Comparison of ENCODE assay signal across 18 cellular contexts in genomic region chr9:16796304-16796825, GRCh38.
DNase-seq lines count a peak whose midpoint lies in the region; ATAC-seq, FAIRE-seq and TF ChIP-seq lines count a peak whose summit lies in the region.
"Had no signal": no experiment of that assay in that cellular context is flagged by ENCODE, and none has a peak within 500 bp of the region (broad histone marks: within the 10 kb centered on the region; RNA-seq: fewer than 3 reads in every experiment).

No MANE protein-coding gene starts in this region.

- DNase-seq in left ventricle myocardium inferior (no peak), heart left ventricle (no peak), H1 (ENCODE audit: low read depth in 1 of 2, low spot score in 2 of 2) (no peak), activated T-cell treated with anti-CD3 and anti-CD28 coated beads for 4 hours (no peak)
- no peak for DNase-seq in activated CD4-positive, alpha-beta T cell treated with anti-CD3 and anti-CD28 coated beads for 36 hours
- DNase-seq: AML-193; CD4-positive, alpha-beta T cell; DMS79 treated with DMSO at 0.1 percent for 48 hours; GF-D8; H7; KG1 had no signal

- H3K4me1 ChIP-seq in left ventricle myocardium inferior (no peaks in the 10 kb centered on the region), heart left ventricle (peaks cover 0 to 16% (median 2%) of the 10 kb centered on the region in 12 donors), HEK293 (ENCODE audit: control insufficient read depth, insufficient read depth, low read length) (peaks cover 15% of the 10 kb centered on the region; the same call in 1 of the 2 replicates), H1 (replicated peaks in 1 of 4; ENCODE audit: control insufficient read depth in 3 of 4, insufficient read depth in 4 of 4, low read length in 3 of 4) (peaks cover 1 to 28% (median 5%) of the 10 kb centered on the region in 4 experiments; a peak in 6 of 7 replicates), skeletal muscle tissue (ENCODE audit: control insufficient read depth in 3 of 3, insufficient read depth in 3 of 3, low read length in 3 of 3) (peaks cover 0 to 4% (median 0%) of the 10 kb centered on the region in 3 donors)
- H3K4me1 ChIP-seq: A549 had no signal

- H2AFZ ChIP-seq in H1 (ENCODE audit: low read length), result no peak overlapping the region

- no peak overlapping the region for H2AK5ac ChIP-seq in H1 (ENCODE audit: low read depth, low read length)

- H4K91ac ChIP-seq in H1 (replicated peaks; ENCODE audit: insufficient read length, low read length), result no peak overlapping the region

- H3K4me3 Mint-ChIP-seq in activated CD4-positive, alpha-beta T cell treated with anti-CD3 and anti-CD28 coated beads for 36 hours, result no peak overlapping the region
- H3K4me3 Mint-ChIP-seq: CD4-positive, alpha-beta T cell had no signal

- no peaks in the 10 kb centered on the region for H3K36me3 ChIP-seq in left ventricle myocardium inferior
- H3K36me3 ChIP-seq in heart left ventricle, result no peaks in the 10 kb centered on the region
- no peaks in the 10 kb centered on the region for H3K36me3 ChIP-seq in HEK293 (ENCODE audit: control insufficient read depth in 2 of 2, insufficient read depth in 1 of 2, low read length in 2 of 2)
- no peaks in the 10 kb centered on the region for H3K36me3 ChIP-seq in H1 (ENCODE audit: control insufficient read depth in 2 of 4, insufficient read depth in 4 of 4, low read length in 3 of 4)
- H3K36me3 ChIP-seq in skeletal muscle tissue (ENCODE audit: control insufficient read depth in 3 of 3, insufficient read depth in 3 of 3, low read length in 3 of 3), result no peaks in the 10 kb centered on the region

- POLR2A ChIA-PET in HEK293 (lab: Yijun Ruan, JAX), result interaction anchor here (0.7 kb wide), 1 partner anchor 81 kb away, joined by 4 read pairs; no protein-coding TSS in a partner anchor
- POLR2A ChIA-PET in H1 (lab: Charles Lee; ENCODE audit: partially characterized antibody), result interaction anchor here (0.6 to 3.4 kb wide), 4 partner anchors 9 to 88 kb away, joined by 3 to 16 read pairs (median 4); no protein-coding TSS in a partner anchor
- POLR2A ChIA-PET in activated CD4-positive, alpha-beta T cell treated with anti-CD3 and anti-CD28 coated beads for 36 hours (lab: Charles Lee), result no interaction called here

- H4K20me1 ChIP-seq in H1 (replicated peaks in 1 of 2; ENCODE audit: control insufficient read depth in 1 of 2, insufficient read depth in 2 of 2, low read length in 2 of 2), result no peaks in the 10 kb centered on the region

- no peak for ATAC-seq in heart left ventricle
- ATAC-seq in GM18907 (IDR thresholded peaks at IDR 0.05; ENCODE audit: unreplicated experiment), result no peak
- ATAC-seq in activated CD4-positive, alpha-beta T cell treated with anti-CD3 and anti-CD28 coated beads for 36 hours, result no peak
- ATAC-seq: A549 had no signal

- H4K8ac ChIP-seq in H1 (ENCODE audit: extremely low read depth, insufficient read depth, low read length), result no peak overlapping the region

- H3K4ac ChIP-seq in H1 (replicated peaks; ENCODE audit: insufficient read length, low read depth, low read length), result no peak overlapping the region

- H3K23me2 ChIP-seq in H1 (ENCODE audit: low read depth, low read length), result no peaks in the 10 kb centered on the region

- TF ChIP-seq CTCF in left ventricle myocardium inferior (IDR thresholded peaks at IDR 0.05; ENCODE audit: borderline replicate concordance), result no peak
- no peak for TF ChIP-seq CTCF in heart left ventricle (IDR thresholded peaks at IDR 0.05)
- no peak for TF ChIP-seq CTCF in HEK293 (tag by site-specific recombination; IDR thresholded peaks at IDR 0.05)
- no peak for TF ChIP-seq CTCF in H1 (IDR thresholded peaks at IDR 0.05; ENCODE audit: control extremely low read depth in 1 of 3, insufficient read depth in 1 of 3, low read depth in 1 of 3, low read length in 3 of 3)

- H2BK20ac ChIP-seq in H1 (ENCODE audit: low read length), result no peak overlapping the region

- no peak overlapping the region for H3K56ac ChIP-seq in H1 (replicated peaks; ENCODE audit: insufficient read length, low read depth, low read length)

- H3K9me3 ChIP-seq in left ventricle myocardium inferior (replicated peaks) (no peaks in the 10 kb centered on the region), heart left ventricle (no peaks in the 10 kb centered on the region), HEK293 (ENCODE audit: control insufficient read depth, insufficient read depth, low read depth, low read length) (no peaks in the 10 kb centered on the region), H1 (ENCODE audit: insufficient read depth in 2 of 2, low read depth in 1 of 2, low read length in 1 of 2) (no peaks in the 10 kb centered on the region), skeletal muscle tissue (ENCODE audit: control insufficient read depth in 3 of 3, low read length in 3 of 3) (no peaks in the 10 kb centered on the region)
- H3K9me3 ChIP-seq: A549 had no signal

- H2BK120ac ChIP-seq in H1 (replicated peaks; ENCODE audit: low read depth, low read length), result no peak overlapping the region

- no peak overlapping the region for H2BK5ac ChIP-seq in H1 (ENCODE audit: low read depth, low read length)

- TF ChIP-seq EP300 in H1 (IDR thresholded peaks at IDR 0.05; ENCODE audit: borderline replicate concordance in 1 of 2, low read depth in 2 of 2, low read length in 2 of 2), result no peak

- 73 to 76% (median 74%) methylated on average over 5 of the region's 5 CpGs for WGBS in heart left ventricle, 4 donors
- WGBS in H1 (ENCODE audit: extremely low coverage in 1 of 2, insufficient coverage in 1 of 2, insufficient read length in 1 of 2, insufficient replicate concordance in 2 of 2, low coverage in 1 of 2, low lambda C conversion rate in 2 of 2, missing lambda C conversion rate in 1 of 2), 2 experiments, result 61% methylated on average over 4 of the region's 5 CpGs; no CpG with 5 or more reads in 1 of the 2 experiments

- no peaks in the 10 kb centered on the region for H3K79me1 ChIP-seq in H1 (ENCODE audit: low read depth, low read length)

- H3K27ac ChIP-seq in left ventricle myocardium inferior (replicated peaks), result peak overlapping the region; percentile 65
- peak overlapping the region in 1 of 12 donors; percentile 47 for H3K27ac ChIP-seq in heart left ventricle
- no peak overlapping the region for H3K27ac ChIP-seq in HEK293 (ENCODE audit: extremely low read depth, low read depth, low read length)
- no peak overlapping the region for H3K27ac ChIP-seq in H1 (ENCODE audit: low read depth, low read length)
- H3K27ac ChIP-seq in skeletal muscle tissue (ENCODE audit: low read depth, low read length), result peak overlapping the region; percentile 60
- H3K27ac ChIP-seq: 22Rv1, A549, C4-2B had no signal

- H3K9ac ChIP-seq in H1 (replicated peaks in 1 of 4; ENCODE audit: extremely low read depth in 1 of 4, low read depth in 3 of 4, low read length in 3 of 4), result no peak overlapping the region
- no peak overlapping the region for H3K9ac ChIP-seq in skeletal muscle tissue (ENCODE audit: low read depth in 1 of 3, low read length in 3 of 3)

- H3K27me3 Mint-ChIP-seq in activated CD4-positive, alpha-beta T cell treated with anti-CD3 and anti-CD28 coated beads for 36 hours, result no peaks in the 10 kb centered on the region
- H3K27me3 Mint-ChIP-seq: CD4-positive, alpha-beta T cell had no signal

- H3K23ac ChIP-seq in H1 (ENCODE audit: insufficient read length), result no peak overlapping the region

- TF ChIP-seq POLR2A in heart left ventricle (IDR thresholded peaks at IDR 0.05) (no peak), H1 (IDR thresholded peaks at IDR 0.05; ENCODE audit: control extremely low read depth in 1 of 2, low read depth in 2 of 2, low read length in 2 of 2) (no peak)

- H3K79me2 ChIP-seq in H1 (ENCODE audit: control insufficient read depth in 1 of 2, insufficient read depth in 2 of 2, low read length in 2 of 2), result peaks cover 0 to 92% of the 10 kb centered on the region in 2 experiments; a peak in 3 of 4 replicates

- no peaks in the 10 kb centered on the region for H3K36me3 Mint-ChIP-seq in activated CD4-positive, alpha-beta T cell treated with anti-CD3 and anti-CD28 coated beads for 36 hours (ENCODE audit: low read depth)

- TF ChIP-seq RAD21 in H1 (IDR thresholded peaks at IDR 0.05 in 1 of 2, conservative IDR thresholded peaks at IDR 0.05 in 1 of 2; ENCODE audit: low read depth in 2 of 2, low read length in 2 of 2), result no peak

- intact Hi-C loops in left ventricle myocardium inferior (cut with micrococcal nuclease) (no loop called here), heart left ventricle (cut with DNase I) (loop anchor here in 2 of 10 donors (10.0 kb wide), 2 partner anchors 58 to 382 kb away; no protein-coding TSS in a partner anchor)
- intact Hi-C loops in activated CD4-positive, alpha-beta T cell treated with anti-CD3 and anti-CD28 coated beads for 36 hours (cut with DNase I, micrococcal nuclease), result no loop called here

- no peak overlapping the region for H2BK15ac ChIP-seq in H1 (ENCODE audit: low read length)

- no peaks in the 10 kb centered on the region for H3K27me3 ChIP-seq in left ventricle myocardium inferior (ENCODE audit: low read depth)
- no peaks in the 10 kb centered on the region for H3K27me3 ChIP-seq in heart left ventricle
- no peaks in the 10 kb centered on the region for H3K27me3 ChIP-seq in H1 (replicated peaks in 1 of 4; ENCODE audit: control insufficient read depth in 3 of 4, extremely low read depth in 1 of 4, insufficient read depth in 3 of 4, low read length in 3 of 4)
- no peaks in the 10 kb centered on the region for H3K27me3 ChIP-seq in skeletal muscle tissue (ENCODE audit: control insufficient read depth in 3 of 3, insufficient read depth in 3 of 3, low read length in 3 of 3)

- no peak overlapping the region for H3K18ac ChIP-seq in H1 (ENCODE audit: extremely low read depth, low read length)

- H3K4me1 Mint-ChIP-seq in activated CD4-positive, alpha-beta T cell treated with anti-CD3 and anti-CD28 coated beads for 36 hours, result no peaks in the 10 kb centered on the region

- H2BK12ac ChIP-seq in H1 (ENCODE audit: low read depth, low read length), result no peak overlapping the region

- no peak overlapping the region for H3K4me3 ChIP-seq in left ventricle myocardium inferior
- H3K4me3 ChIP-seq in heart left ventricle, result no peak overlapping the region
- H3K4me3 ChIP-seq in HEK293 (ENCODE audit: low read depth, low read length), result no peak overlapping the region
- no peak overlapping the region for H3K4me3 ChIP-seq in H1 (ENCODE audit: extremely low read depth in 1 of 4, insufficient read depth in 2 of 4, low read depth in 3 of 4, low read length in 4 of 4)
- no peak overlapping the region for H3K4me3 ChIP-seq in skeletal muscle tissue (ENCODE audit: low read length in 3 of 3)
- H3K4me3 ChIP-seq: A549 had no signal

- H3K4me2 ChIP-seq in H1 (ENCODE audit: insufficient read depth in 1 of 2, low read depth in 2 of 2, low read length in 2 of 2), result no peak overlapping the region
- H3K4me2 ChIP-seq: A549 had no signal

- no peak overlapping the region for H3K27ac Mint-ChIP-seq in activated CD4-positive, alpha-beta T cell treated with anti-CD3 and anti-CD28 coated beads for 36 hours
- H3K27ac Mint-ChIP-seq: CD4-positive, alpha-beta T cell had no signal

- H3K14ac ChIP-seq in H1 (ENCODE audit: insufficient read length), result no peak overlapping the region

- no peak overlapping the region for H4K5ac ChIP-seq in H1 (ENCODE audit: insufficient read length, low read depth, low read length)

- peak; percentile 50 for FAIRE-seq in H1 (lab: Jason Lieb, UNC)
- FAIRE-seq: A549, HTR-8/SVneo had no signal

- CTCF ChIA-PET in HEK293 (lab: Yijun Ruan, JAX) (interaction anchor here (0.7 kb wide), 1 partner anchor 193 kb away, joined by 3 read pairs; no protein-coding TSS in a partner anchor), H1 (lab: Charles Lee; ENCODE audit: partially characterized antibody) (interaction anchor here (0.5 to 1.9 kb wide), 2 partner anchors 13 to 50 kb away, joined by 3 to 7 read pairs; no protein-coding TSS in a partner anchor)
- CTCF ChIA-PET in activated CD4-positive, alpha-beta T cell treated with anti-CD3 and anti-CD28 coated beads for 36 hours (lab: Charles Lee), result no interaction called here

- no peaks in the 10 kb centered on the region for H3K9me3 Mint-ChIP-seq in activated CD4-positive, alpha-beta T cell treated with anti-CD3 and anti-CD28 coated beads for 36 hours (ENCODE audit: low read depth)

Comparison
In these comparisons a context has a peak if more than half of its experiments do, and no peak if none do; other contexts are left out.
1. H3K27ac ChIP-seq: peak in left ventricle myocardium inferior (single experiment) and skeletal muscle tissue (single experiment); none in HEK293 (single experiment) and H1 (single experiment).